ENCODE assay signal across 15 cellular contexts in genomic region chr11:29975580-29975979, GRCh38. TPM values are rescaled to one million over a fixed set of nuclear protein-coding genes. Genes with fewer than 3 reads are reported as not detected.
"Had no signal": no experiment of that assay in that cellular context is flagged by ENCODE, and none has a peak within 500 bp of the region (broad histone marks: within the 10 kb centered on the region; RNA-seq: fewer than 3 reads in every experiment).

No MANE protein-coding gene starts in this region.

RNA-seq across cellular contexts. Expression of gene KCNA4, which starts 41.2 kb away (rescaled TPM):
- total RNA-seq: activated B cell treated with CpG ODN at 0.5 μM for 24 hours; activated CD4-positive, alpha-beta memory T cell treated with anti-CD3 and anti-CD28 coated beads for 36 hours; activated CD4-positive, alpha-beta memory T cell treated with anti-CD3 and anti-CD28 coated beads, Interleukin-2, amount 10 ng/mL, durations not matched to agents 7 days and 5 days; activated CD4-positive, alpha-beta T cell treated with anti-CD3 and anti-CD28 coated beads for 36 hours; activated CD4-positive, alpha-beta T cell treated with anti-CD3 and anti-CD28 coated beads, Interleukin-2, amount 10 ng/mL, durations not matched to agents 24 days and 14 days; activated CD4-positive, alpha-beta T cell treated with anti-CD3 and anti-CD28 coated beads, Interleukin-2, amount 10 ng/mL, durations not matched to agents 7 days and 5 days; activated CD8-positive, alpha-beta memory T cell treated with anti-CD3 and anti-CD28 coated beads for 36 hours; activated CD8-positive, alpha-beta memory T cell treated with anti-CD3 and anti-CD28 coated beads, Interleukin-2, amount 10 ng/mL, durations not matched to agents 7 days and 5 days; activated CD8-positive, alpha-beta T cell treated with anti-CD3 and anti-CD28 coated beads for 36 hours; activated CD8-positive, alpha-beta T cell treated with anti-CD3 and anti-CD28 coated beads, Interleukin-2, amount 10 ng/mL, durations not matched to agents 7 days and 5 days; T-cell; T-helper 1 cell treated with Interleukin-12 subunit alpha and Interleukin-12 subunit beta and Interleukin-4 antibody, amounts not matched to agents 30 ng/mL and 1 ng/mL, for 36 hours; T-helper 17 cell; T-helper 2 cell treated with Interferon-gamma antibody and Interleukin-4, amounts not matched to agents 100 ng/mL and 5 ng/mL, for 36 hours; WTC11 had no signal
